Comparison of ENCODE assay signal across 15 cellular contexts in the genomic region with DNA sequence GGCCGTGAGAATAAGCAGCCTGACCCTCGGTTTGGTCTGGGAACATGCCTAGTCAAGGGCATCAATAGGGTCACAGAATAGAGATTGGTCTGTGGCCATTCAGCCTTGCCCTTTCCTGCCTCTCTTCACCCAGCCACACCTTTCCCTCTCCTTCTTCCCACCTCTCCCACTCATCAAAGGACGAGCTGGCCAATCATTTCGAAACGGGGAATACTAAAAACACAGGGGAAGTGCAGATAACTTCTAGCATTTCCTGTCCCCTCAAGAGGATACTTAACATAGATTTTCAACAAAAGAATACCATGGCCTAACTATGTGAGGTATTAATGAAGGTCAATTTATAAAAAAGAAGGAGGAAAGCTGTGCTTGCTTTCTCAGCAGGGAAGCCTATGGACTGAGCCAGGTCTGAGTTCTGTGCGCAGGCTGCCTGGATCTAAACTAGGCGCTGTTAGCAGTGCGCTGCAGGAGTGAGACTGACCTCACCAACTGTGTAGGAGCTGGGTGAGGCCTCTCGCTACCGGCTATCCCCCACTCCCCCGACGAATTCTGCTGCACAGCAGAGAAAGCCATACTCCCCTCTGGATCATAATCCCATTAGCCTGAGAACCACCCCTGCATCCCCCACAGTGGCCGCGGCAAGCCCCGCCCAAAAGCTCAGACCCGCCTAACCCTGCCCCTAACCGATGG.
DNase-seq lines count a peak whose midpoint lies in the region; ATAC-seq and TF ChIP-seq lines count a peak whose summit lies in the region.
"Had no signal": no experiment of that assay in that cellular context is flagged by ENCODE, and none has a peak within 500 bp of the region (broad histone marks: within the 10 kb centered on the region; RNA-seq: fewer than 3 reads in every experiment).

No MANE protein-coding gene starts in this region.

- POLR2A ChIA-PET in HEK293 (lab: Yijun Ruan, JAX): no interaction called here

- ATAC-seq in HG03196 (IDR thresholded peaks at IDR 0.05; ENCODE audit: unreplicated experiment): no peak
- no peak for ATAC-seq in HG03521 (IDR thresholded peaks at IDR 0.05; ENCODE audit: unreplicated experiment)
- ATAC-seq in HG02970 (IDR thresholded peaks at IDR 0.05; ENCODE audit: low FRiP score, unreplicated experiment): no peak
- ATAC-seq: activated CD4-positive, CD25-positive, alpha-beta regulatory T cell treated with anti-CD3 and anti-CD28 coated beads, Interleukin-2, amount 50 U/mL, for 24 hours; esophagus mucosa; HCT116; heart left ventricle had no signal

- H3K27ac Mint-ChIP-seq in nephron: peak overlapping the region; percentile 92 to 99 (median 98)

- H3K4me3 Mint-ChIP-seq in nephron: peak overlapping the region; percentile 3 to 55 (median 33)

- H3K36me3 ChIP-seq in HEK293 (ENCODE audit: control insufficient read depth in 2 of 2, insufficient read depth in 1 of 2, low read length in 2 of 2) (no peaks in the 10 kb centered on the region), iPS DF 6.9 (ENCODE audit: control insufficient read depth, insufficient read depth, low read length) (no peaks in the 10 kb centered on the region)
- H3K36me3 ChIP-seq: heart left ventricle, prostate gland, transverse colon had no signal

- no peaks in the 10 kb centered on the region for H3K9me3 ChIP-seq in HEK293 (ENCODE audit: control insufficient read depth, insufficient read depth, low read depth, low read length)
- H3K9me3 ChIP-seq in iPS DF 6.9 (ENCODE audit: control insufficient read depth, insufficient read depth, low read length): no peaks in the 10 kb centered on the region
- H3K9me3 ChIP-seq: heart left ventricle, prostate gland, transverse colon had no signal

- DNase-seq in SW480 (ENCODE audit: low spot score) (peak; percentile 70), iPS DF 6.9 (ENCODE audit: low read depth, low spot score) (peak; percentile 18), NCI-H2029 treated with DMSO at 0.1 percent for 48 hours (lab: John Stamatoyannopoulos, UW) (no peak)
- DNase-seq: heart left ventricle, midbrain, transverse colon had no signal

- H3K27me3 ChIP-seq in iPS DF 6.9 (ENCODE audit: control insufficient read depth, insufficient read depth, low read length): no peaks in the 10 kb centered on the region
- H3K27me3 ChIP-seq: heart left ventricle, transverse colon had no signal

- no peaks in the 10 kb centered on the region for H3K27me3 Mint-ChIP-seq in nephron (ENCODE audit: low read depth)

- no CpG with 5 or more reads among the region's 17 CpGs for WGBS in iPS DF 6.9 (ENCODE audit: insufficient coverage, insufficient read length)

- H3K36me3 Mint-ChIP-seq in nephron (ENCODE audit: low read depth): no peaks in the 10 kb centered on the region

- CTCF ChIA-PET in HEK293 (lab: Yijun Ruan, JAX): no interaction called here

- H3K27ac ChIP-seq in HEK293 (ENCODE audit: extremely low read depth, low read depth, low read length) (peak overlapping the region; percentile 48; the same call in 1 of the 2 replicates), iPS DF 6.9 (ENCODE audit: low read length) (no peak overlapping the region)
- H3K27ac ChIP-seq: heart left ventricle had no signal

- TF ChIP-seq CTCF in HEK293 (tag by site-specific recombination; IDR thresholded peaks at IDR 0.05): no peak
- no peak for TF ChIP-seq CTCF in nephron (IDR thresholded peaks at IDR 0.05; ENCODE audit: unreplicated experiment in 3 of 3)

- H3K9me3 Mint-ChIP-seq in nephron: no peaks in the 10 kb centered on the region

- no peak overlapping the region for H3K4me3 ChIP-seq in HEK293 (ENCODE audit: low read depth, low read length)
- no peak overlapping the region for H3K4me3 ChIP-seq in iPS DF 6.9 (ENCODE audit: low read length)
- H3K4me3 ChIP-seq: heart left ventricle, prostate gland, transverse colon had no signal

- H3K4me1 ChIP-seq in HEK293 (ENCODE audit: control insufficient read depth, insufficient read depth, low read length) (peaks cover 13% of the 10 kb centered on the region), iPS DF 6.9 (ENCODE audit: control insufficient read depth, insufficient read depth, low read length) (peaks cover 2% of the 10 kb centered on the region)
- H3K4me1 ChIP-seq: prostate gland had no signal

- peaks cover 44% of the 10 kb centered on the region for H3K4me1 Mint-ChIP-seq in nephron

TF ChIP-seq in HEK293, 187 proteins besides CTCF, POLR2A, EP300 and RAD21 (continues in another document):
- no peak for TF ChIP-seq MYNN (tag by site-specific recombination; IDR thresholded peaks at IDR 0.05; ENCODE audit: borderline replicate concordance)
- no peak for TF ChIP-seq HOXC10 (CRISPR knock-in tag; IDR thresholded peaks at IDR 0.05)
- TF ChIP-seq ZNF157 (tag by site-specific recombination; IDR thresholded peaks at IDR 0.05): no peak
- no peak for TF ChIP-seq ZNF211 (tag by site-specific recombination; IDR thresholded peaks at IDR 0.05; ENCODE audit: low read depth)
- TF ChIP-seq, protein P1, sequence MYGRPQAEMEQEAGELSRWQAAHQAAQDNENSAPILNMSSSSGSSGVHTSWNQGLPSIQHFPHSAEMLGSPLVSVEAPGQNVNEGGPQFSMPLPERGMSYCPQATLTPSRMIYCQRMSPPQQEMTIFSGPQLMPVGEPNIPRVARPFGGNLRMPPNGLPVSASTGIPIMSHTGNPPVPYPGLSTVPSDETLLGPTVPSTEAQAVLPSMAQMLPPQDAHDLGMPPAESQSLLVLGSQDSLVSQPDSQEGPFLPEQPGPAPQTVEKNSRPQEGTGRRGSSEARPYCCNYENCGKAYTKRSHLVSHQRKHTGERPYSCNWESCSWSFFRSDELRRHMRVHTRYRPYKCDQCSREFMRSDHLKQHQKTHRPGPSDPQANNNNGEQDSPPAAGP (tag by site-specific recombination; IDR thresholded peaks at IDR 0.05): no peak
- no peak for TF ChIP-seq ZNF423 (tag by site-specific recombination; IDR thresholded peaks at IDR 0.05)
- TF ChIP-seq, protein P2, sequence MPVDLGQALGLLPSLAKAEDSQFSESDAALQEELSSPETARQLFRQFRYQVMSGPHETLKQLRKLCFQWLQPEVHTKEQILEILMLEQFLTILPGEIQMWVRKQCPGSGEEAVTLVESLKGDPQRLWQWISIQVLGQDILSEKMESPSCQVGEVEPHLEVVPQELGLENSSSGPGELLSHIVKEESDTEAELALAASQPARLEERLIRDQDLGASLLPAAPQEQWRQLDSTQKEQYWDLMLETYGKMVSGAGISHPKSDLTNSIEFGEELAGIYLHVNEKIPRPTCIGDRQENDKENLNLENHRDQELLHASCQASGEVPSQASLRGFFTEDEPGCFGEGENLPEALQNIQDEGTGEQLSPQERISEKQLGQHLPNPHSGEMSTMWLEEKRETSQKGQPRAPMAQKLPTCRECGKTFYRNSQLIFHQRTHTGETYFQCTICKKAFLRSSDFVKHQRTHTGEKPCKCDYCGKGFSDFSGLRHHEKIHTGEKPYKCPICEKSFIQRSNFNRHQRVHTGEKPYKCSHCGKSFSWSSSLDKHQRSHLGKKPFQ (tag by site-specific recombination; IDR thresholded peaks at IDR 0.05): no peak
- no peak for TF ChIP-seq ZNF692 (tag by site-specific recombination; IDR thresholded peaks at IDR 0.05)
- TF ChIP-seq ZNF155 (tag by site-specific recombination; IDR thresholded peaks at IDR 0.05): no peak
- TF ChIP-seq, protein P3, sequence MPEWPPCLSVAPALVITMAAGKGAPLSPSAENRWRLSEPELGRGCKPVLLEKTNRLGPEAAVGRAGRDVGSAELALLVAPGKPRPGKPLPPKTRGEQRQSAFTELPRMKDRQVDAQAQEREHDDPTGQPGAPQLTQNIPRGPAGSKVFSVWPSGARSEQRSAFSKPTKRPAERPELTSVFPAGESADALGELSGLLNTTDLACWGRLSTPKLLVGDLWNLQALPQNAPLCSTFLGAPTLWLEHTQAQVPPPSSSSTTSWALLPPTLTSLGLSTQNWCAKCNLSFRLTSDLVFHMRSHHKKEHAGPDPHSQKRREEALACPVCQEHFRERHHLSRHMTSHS (tag by site-specific recombination; IDR thresholded peaks at IDR 0.05): no peak
- no peak for TF ChIP-seq ZNF610 (tag by site-specific recombination; IDR thresholded peaks at IDR 0.05; ENCODE audit: borderline replicate concordance)
- TF ChIP-seq ZBTB21 (tag by site-specific recombination; IDR thresholded peaks at IDR 0.05): no peak
- no peak for TF ChIP-seq ZNF248 (tag by site-specific recombination; IDR thresholded peaks at IDR 0.05)
- TF ChIP-seq ZNF324 (tag by site-specific recombination; IDR thresholded peaks at IDR 0.05): no peak
- TF ChIP-seq GFI1B (tag by site-specific recombination; IDR thresholded peaks at IDR 0.05): no peak
- TF ChIP-seq ZNF366 (tag by site-specific recombination; conservative IDR thresholded peaks at IDR 0.05): no peak
